Comparison of ENCODE assay signal across 8 cellular contexts in genomic region chr5:115068239-115069086, GRCh38.
DNase-seq lines count a peak whose midpoint lies in the region; ATAC-seq and TF ChIP-seq lines count a peak whose summit lies in the region.

No MANE protein-coding gene starts in this region.

- peaks cover 15% of the 10 kb centered on the region for H3K27me3 Mint-ChIP-seq in activated CD4-positive, alpha-beta T cell treated with anti-CD3 and anti-CD28 coated beads, Interleukin-2, amount 10 ng/mL, durations not matched to agents 24 days and 14 days

- H3K9me3 Mint-ChIP-seq in activated CD4-positive, alpha-beta T cell treated with anti-CD3 and anti-CD28 coated beads, Interleukin-2, amount 10 ng/mL, durations not matched to agents 24 days and 14 days, result peaks cover 7% of the 10 kb centered on the region

- H3K9me3 ChIP-seq in colonic mucosa, result no peaks in the 10 kb centered on the region

- peak overlapping the region; percentile 27 for H3K4me3 Mint-ChIP-seq in activated CD4-positive, alpha-beta T cell treated with anti-CD3 and anti-CD28 coated beads, Interleukin-2, amount 10 ng/mL, durations not matched to agents 24 days and 14 days

- in situ Hi-C loops in KBM-7 (cut with MboI; ENCODE audit: low pct_unique_long_range_greater_than_20kb, low sequenced_read_pairs), result no loop called here

- no peak for TF ChIP-seq CTCF in KMS-11 (conservative IDR thresholded peaks at IDR 0.05; ENCODE audit: low read depth, low read length)
- TF ChIP-seq CTCF in colonic mucosa (IDR thresholded peaks at IDR 0.05), result no peak

- no peaks in the 10 kb centered on the region for H3K36me3 Mint-ChIP-seq in activated CD4-positive, alpha-beta T cell treated with anti-CD3 and anti-CD28 coated beads, Interleukin-2, amount 10 ng/mL, durations not matched to agents 24 days and 14 days (ENCODE audit: low read depth)

- intact Hi-C loops in activated CD4-positive, alpha-beta T cell treated with anti-CD3 and anti-CD28 coated beads, Interleukin-2, amount 10 ng/mL, durations not matched to agents 24 days and 14 days (cut with micrococcal nuclease), result no loop called here
- intact Hi-C loops in colonic mucosa (cut with DNase I), result loop anchor here (10.0 kb wide), 1 partner anchor 1454 kb away; no protein-coding TSS in a partner anchor

- peak; percentile 77 for ATAC-seq in GM18498 (IDR thresholded peaks at IDR 0.05; ENCODE audit: unreplicated experiment)
- ATAC-seq in GM21717 (IDR thresholded peaks at IDR 0.05; ENCODE audit: unreplicated experiment), result peak; percentile 92

- H3K4me1 ChIP-seq in KMS-11 (ENCODE audit: low read depth, poor library complexity, severe bottlenecking), result peaks cover 12% of the 10 kb centered on the region
- H3K4me1 ChIP-seq in colonic mucosa, result no peaks in the 10 kb centered on the region

- H4K20me1 ChIP-seq in KMS-11 (ENCODE audit: insufficient read depth), result no peaks in the 10 kb centered on the region

- H2AFZ ChIP-seq in KMS-11 (ENCODE audit: low read depth), result no peak overlapping the region

- no peaks in the 10 kb centered on the region for H3K79me2 ChIP-seq in KMS-11 (ENCODE audit: insufficient read depth, low read depth)

- no peak overlapping the region for H3K27ac Mint-ChIP-seq in activated CD4-positive, alpha-beta T cell treated with anti-CD3 and anti-CD28 coated beads, Interleukin-2, amount 10 ng/mL, durations not matched to agents 24 days and 14 days

- H3K4me3 ChIP-seq in KMS-11 (IDR thresholded peaks at IDR 0.05; ENCODE audit: insufficient read depth, low read depth, low read length), result no peak overlapping the region
- no peak overlapping the region for H3K4me3 ChIP-seq in colonic mucosa

- H3K9ac ChIP-seq in KMS-11 (no peak overlapping the region), colonic mucosa (ENCODE audit: low read depth in 2 of 2, low read length in 2 of 2) (no peak overlapping the region)

- peaks cover 13% of the 10 kb centered on the region for H3K4me1 Mint-ChIP-seq in activated CD4-positive, alpha-beta T cell treated with anti-CD3 and anti-CD28 coated beads, Interleukin-2, amount 10 ng/mL, durations not matched to agents 24 days and 14 days

- H3K4me2 ChIP-seq in KMS-11, result 0 out of 2 replicates have a peak overlapping the region, but pooled peaks have one; percentile 5

- peak overlapping the region; percentile 3; the same call in 1 of the 2 replicates for H3K27ac ChIP-seq in KMS-11
- H3K27ac ChIP-seq in colonic mucosa, result no peak overlapping the region

- H3K27me3 ChIP-seq in KMS-11 (ENCODE audit: insufficient read depth, low read depth) (no peaks in the 10 kb centered on the region), colonic mucosa (no peaks in the 10 kb centered on the region)

- H3K36me3 ChIP-seq in KMS-11 (ENCODE audit: insufficient read depth) (no peaks in the 10 kb centered on the region), colonic mucosa (no peaks in the 10 kb centered on the region)

- DNase-seq in activated CD4-positive, alpha-beta T cell treated with anti-CD3 and anti-CD28 coated beads, Interleukin-2, amount 10 ng/mL, durations not matched to agents 24 days and 14 days, result peak; percentile 68
- DNase-seq in lung microvascular endothelial cell (ENCODE audit: low read depth in 2 of 2) (peak; percentile 3 to 54), colonic mucosa (no peak), KBM-7 (no peak)
- DNase-seq in activated effector memory CD4-positive, alpha-beta T cell treated with anti-CD3 and anti-CD28 coated beads, Interleukin-2, amount 50 U/mL, for 16 hours, result no peak

Comparison
In these comparisons a context has a peak if more than half of its experiments do, and no peak if none do; other contexts are left out.
1. DNase-seq: peak in activated CD4-positive, alpha-beta T cell treated with anti-CD3 and anti-CD28 coated beads, Interleukin-2, amount 10 ng/mL, durations not matched to agents 24 days and 14 days (single experiment) and lung microvascular endothelial cell (2 of 2); none in colonic mucosa (single experiment), activated effector memory CD4-positive, alpha-beta T cell treated with anti-CD3 and anti-CD28 coated beads, Interleukin-2, amount 50 U/mL, for 16 hours (single experiment) and KBM-7 (single experiment).